8 cellular contexts compared by ENCODE assay signal in genomic region chr6:28080631-28081485, GRCh38. TPM values are rescaled to one million over a fixed set of nuclear protein-coding genes. Genes with fewer than 3 reads are reported as not detected.
DNase-seq lines count a peak whose midpoint lies in the region; ATAC-seq, FAIRE-seq and TF ChIP-seq lines count a peak whose summit lies in the region.

No MANE protein-coding gene starts in this region.

- peak; percentile 57; the same call in 1 of the 2 replicates for TF ChIP-seq RAD21 in HepG2 (CRISPR knock-in tag; IDR thresholded peaks at IDR 0.05)

- in situ Hi-C loops in HepG2 (cut with HindIII; ENCODE audit: extremely low pct_ligation_motif_present, low pct_unique_long_range_greater_than_20kb) = no loop called here

- ATAC-seq in GM19397 (IDR thresholded peaks at IDR 0.05; ENCODE audit: unreplicated experiment) (peak; percentile 70), HG03565 (IDR thresholded peaks at IDR 0.05; ENCODE audit: unreplicated experiment) (peak; percentile 50), HepG2 (peak; percentile 95)

- H3K4me1 ChIP-seq in HepG2 (ENCODE audit: insufficient read depth, low read length) = peaks cover 34% of the 10 kb centered on the region

- peak overlapping the region; percentile 97 for H2AFZ ChIP-seq in HepG2 (ENCODE audit: low read length)

- POLR2A ChIA-PET in HepG2 (lab: Yijun Ruan, JAX) = interaction anchor here (1.0 to 1.3 kb wide), 3 partner anchors 24 to 139 kb away, joined by 3 to 6 read pairs (median 4); partner anchors contain the start of gene ZSCAN16

- peaks cover 2 to 6% of the 10 kb centered on the region in 2 experiments; a peak in 2 of 5 replicates for H3K36me3 ChIP-seq in HepG2 (replicated peaks in 1 of 2; ENCODE audit: control insufficient read depth in 1 of 2, insufficient read depth in 2 of 2, low read length in 2 of 2)

- FAIRE-seq in HepG2 (lab: Jason Lieb, UNC) = peak; percentile 91

- peak; percentile 55 to 56; a peak in 3 of 4 replicates for TF ChIP-seq POLR2A in HepG2 (IDR thresholded peaks at IDR 0.05; ENCODE audit: insufficient read depth in 1 of 2, low read depth in 2 of 2, low read length in 2 of 2)

- no peaks in the 10 kb centered on the region; a peak in 1 of 5 replicates for H3K27me3 ChIP-seq in HepG2 (ENCODE audit: control insufficient read depth in 1 of 2, insufficient read depth in 2 of 2, low read length in 2 of 2)

- H4K20me1 ChIP-seq in HepG2 (ENCODE audit: insufficient read depth, low read length) = no peaks in the 10 kb centered on the region

- H3K9ac ChIP-seq in HepG2 (ENCODE audit: insufficient read depth, low read depth, low read length) = peak overlapping the region; percentile 83

- H3K27ac ChIP-seq in C4-2B (peak overlapping the region; percentile 77), HepG2 (ENCODE audit: extremely low read length, insufficient read depth, low read length) (peak overlapping the region; percentile 78)

- WGBS in HepG2 (ENCODE audit: low lambda C conversion rate) = 0% methylated on average over 22 of the region's 46 CpGs

- CTCF ChIA-PET in HepG2 (lab: Yijun Ruan, JAX; ENCODE audit: low intra/inter-chr PET ratio, low total read pairs) = no interaction called here

- H3K4me2 ChIP-seq in HepG2 (ENCODE audit: low read depth, low read length) = peak overlapping the region; percentile 94

- TF ChIP-seq EP300 in HepG2 (IDR thresholded peaks at IDR 0.05; ENCODE audit: low read depth in 2 of 2, low read length in 2 of 2) (peak in 1 of 2 experiments; percentile 61; a peak in 1 of 4 replicates), HepG2 (CRISPR knock-in tag; IDR thresholded peaks at IDR 0.05; ENCODE audit: borderline replicate concordance) (peak; percentile 60)

- DNase-seq in NCI-H748 (lab: John Stamatoyannopoulos, UW; ENCODE audit: unreplicated experiment) (peak; percentile 97), dermis microvascular lymphatic vessel endothelial cell (ENCODE audit: low read depth in 2 of 2) (peak; percentile 94 to 97), HepG2 (ENCODE audit: low spot score) (peak; percentile 95)
- DNase-seq in activated CD4-positive, alpha-beta T cell treated with anti-CD3 and anti-CD28 coated beads, Interleukin-2, amount 50 U/mL, for 48 hours = peak; percentile 90 to 92
- peak; percentile 84 for DNase-seq in stimulated activated CD4-positive, alpha-beta T cell treated with anti-CD3 and anti-CD28 coated beads, Interleukin-2, amount 100 ng/mL, for 4 hours (ENCODE audit: low read depth)

- no peaks in the 10 kb centered on the region for H3K9me3 ChIP-seq in HepG2 (ENCODE audit: low read length)

- TF ChIP-seq CTCF in C4-2B (conservative IDR thresholded peaks at IDR 0.05) (no peak), HepG2 (CRISPR knock-in tag; IDR thresholded peaks at IDR 0.05) (peak; percentile 28)

- BruUV-seq in HepG2 (replicated peaks; lab: Mats Ljungman, UMichigan) = TSS peak; percentile 80

- H3K79me2 ChIP-seq in HepG2 (ENCODE audit: insufficient read depth, low read length) = peaks cover 11% of the 10 kb centered on the region

- peak overlapping the region; percentile 77 to 89 (median 87) for H3K4me3 ChIP-seq in HepG2 (replicated peaks in 1 of 3; ENCODE audit: insufficient read depth in 1 of 3, low read depth in 2 of 3, low read length in 3 of 3)

- intact Hi-C loops in HepG2 (cut with micrococcal nuclease; ENCODE audit: unreplicated experiment) = loop anchor here (2.0 to 10.0 kb wide), 3 partner anchors 176 to 902 kb away; a partner anchor contains a TSS

TF ChIP-seq in HepG2, 621 proteins besides CTCF, POLR2A, EP300 and RAD21 (continues in another document):
- no peak for TF ChIP-seq ZNF281 (CRISPR knock-in tag; IDR thresholded peaks at IDR 0.05; ENCODE audit: borderline replicate concordance)

RNA-seq across cellular contexts. Expression of gene ZNF165, which starts 0.5 kb away (rescaled TPM):
- total RNA-seq in dermis microvascular lymphatic vessel endothelial cell = 0.25 and 0.39 TPM in 2 replicates
- 8.6 and 11.2 TPM in 2 replicates for total RNA-seq in HepG2 (2016; rRNA removed; fragmentation: Illumina TruSeq; extraction: Trizol)
- total RNA-seq in HepG2 (2016; cell fraction: cytosol; rRNA removed; fragmentation: Illumina TruSeq; extraction: Trizol; ENCODE audit: low read depth) = 3.4 TPM in 2 replicates
- total RNA-seq in HepG2 (2016; cell fraction: insoluble cytoplasmic fraction; rRNA removed; fragmentation: Illumina TruSeq; extraction: Trizol) = 7.8 and 10.0 TPM in 2 replicates
- total RNA-seq in HepG2 (2016; cell fraction: membrane; rRNA removed; fragmentation: Illumina TruSeq; extraction: Trizol) = 6.8 TPM in 2 replicates
- total RNA-seq in HepG2 (2016; cell fraction: nucleus; rRNA removed; fragmentation: Illumina TruSeq; extraction: Trizol) = 8.8 and 9.5 TPM in 2 replicates
- 0.58 and 0.78 TPM in 2 replicates for polyA plus RNA-seq in HepG2 (2011; rRNA removed)
- 0.34 and 0.64 TPM in 2 replicates for polyA plus RNA-seq in HepG2 (2011; cell fraction: cytosol; rRNA removed)
- 1.0 and 1.1 TPM in 2 replicates for polyA plus RNA-seq in HepG2 (2011; cell fraction: nucleus; rRNA removed)
- polyA plus RNA-seq in HepG2 (2012) = 2.0 and 2.7 TPM in 2 replicates
- polyA plus RNA-seq in HepG2 (2016; cell fraction: cytosol; fragmentation: Illumina TruSeq; extraction: Trizol; ENCODE audit: low read depth) = 1.1 and 1.2 TPM in 2 replicates
- 6.7 and 7.0 TPM in 2 replicates for polyA plus RNA-seq in HepG2 (2016; cell fraction: insoluble cytoplasmic fraction; fragmentation: Illumina TruSeq; extraction: Trizol; ENCODE audit: low read depth)
- polyA plus RNA-seq in HepG2 (2016; cell fraction: membrane; fragmentation: Illumina TruSeq; extraction: Trizol; ENCODE audit: low read depth) = 2.2 and 2.4 TPM in 2 replicates
- polyA plus RNA-seq in HepG2 (2016; cell fraction: nucleus; fragmentation: Illumina TruSeq; extraction: Trizol; ENCODE audit: insufficient read depth, low read depth) = 6.5 and 7.8 TPM in 2 replicates
- 1.0 and 1.1 TPM in 2 replicates for polyA minus RNA-seq in HepG2 (2011; rRNA and poly(A)+ RNA removed; ENCODE audit: low replicate concordance)
- 1.1 and 1.4 TPM in 2 replicates for polyA minus RNA-seq in HepG2 (2011; cell fraction: cytosol; rRNA and poly(A)+ RNA removed)
- polyA minus RNA-seq in HepG2 (2011; cell fraction: nucleus; rRNA and poly(A)+ RNA removed) = 4.2 and 5.6 TPM in 2 replicates

RNA-seq across cellular contexts. Expression of gene ZSCAN16, which starts 43.6 kb away (rescaled TPM):
- total RNA-seq in dermis microvascular lymphatic vessel endothelial cell = 10.5 and 12.1 TPM in 2 replicates
- 12.7 and 13.4 TPM in 2 replicates for total RNA-seq in HepG2 (2016; rRNA removed; fragmentation: Illumina TruSeq; extraction: Trizol)
- 5.3 and 5.8 TPM in 2 replicates for total RNA-seq in HepG2 (2016; cell fraction: cytosol; rRNA removed; fragmentation: Illumina TruSeq; extraction: Trizol; ENCODE audit: low read depth)
- total RNA-seq in HepG2 (2016; cell fraction: insoluble cytoplasmic fraction; rRNA removed; fragmentation: Illumina TruSeq; extraction: Trizol) = 12.9 and 16.5 TPM in 2 replicates
- total RNA-seq in HepG2 (2016; cell fraction: membrane; rRNA removed; fragmentation: Illumina TruSeq; extraction: Trizol) = 6.3 and 10.0 TPM in 2 replicates
- 12.2 and 14.1 TPM in 2 replicates for total RNA-seq in HepG2 (2016; cell fraction: nucleus; rRNA removed; fragmentation: Illumina TruSeq; extraction: Trizol)
- 5.7 and 6.7 TPM in 2 replicates for polyA plus RNA-seq in HepG2 (2011; rRNA removed)
- 3.2 and 3.8 TPM in 2 replicates for polyA plus RNA-seq in HepG2 (2011; cell fraction: cytosol; rRNA removed)
- 6.4 and 10.4 TPM in 2 replicates for polyA plus RNA-seq in HepG2 (2011; cell fraction: nucleus; rRNA removed)
- polyA plus RNA-seq in HepG2 (2012) = 6.3 and 6.6 TPM in 2 replicates
- polyA plus RNA-seq in HepG2 (2016; cell fraction: cytosol; fragmentation: Illumina TruSeq; extraction: Trizol; ENCODE audit: low read depth) = 2.4 and 2.5 TPM in 2 replicates
- polyA plus RNA-seq in HepG2 (2016; cell fraction: insoluble cytoplasmic fraction; fragmentation: Illumina TruSeq; extraction: Trizol; ENCODE audit: low read depth) = 11.7 and 12.1 TPM in 2 replicates
- polyA plus RNA-seq in HepG2 (2016; cell fraction: membrane; fragmentation: Illumina TruSeq; extraction: Trizol; ENCODE audit: low read depth) = 3.3 and 3.8 TPM in 2 replicates
- polyA plus RNA-seq in HepG2 (2016; cell fraction: nucleus; fragmentation: Illumina TruSeq; extraction: Trizol; ENCODE audit: insufficient read depth, low read depth) = 14.2 and 14.4 TPM in 2 replicates
- polyA minus RNA-seq in HepG2 (2011; rRNA and poly(A)+ RNA removed; ENCODE audit: low replicate concordance) = 2.9 and 4.3 TPM in 2 replicates
- polyA minus RNA-seq in HepG2 (2011; cell fraction: cytosol; rRNA and poly(A)+ RNA removed) = 1.1 and 2.6 TPM in 2 replicates
- 13.9 and 21.8 TPM in 2 replicates for polyA minus RNA-seq in HepG2 (2011; cell fraction: nucleus; rRNA and poly(A)+ RNA removed)

Comparison
In these comparisons a context has a peak if more than half of its experiments do, and no peak if none do; other contexts are left out.
1. Peak in every context shown above with its lines: DNase-seq, ATAC-seq, H3K4me3 ChIP-seq and H3K27ac ChIP-seq.